Comparison of ENCODE assay signal across 13 cellular contexts in the genomic region with DNA sequence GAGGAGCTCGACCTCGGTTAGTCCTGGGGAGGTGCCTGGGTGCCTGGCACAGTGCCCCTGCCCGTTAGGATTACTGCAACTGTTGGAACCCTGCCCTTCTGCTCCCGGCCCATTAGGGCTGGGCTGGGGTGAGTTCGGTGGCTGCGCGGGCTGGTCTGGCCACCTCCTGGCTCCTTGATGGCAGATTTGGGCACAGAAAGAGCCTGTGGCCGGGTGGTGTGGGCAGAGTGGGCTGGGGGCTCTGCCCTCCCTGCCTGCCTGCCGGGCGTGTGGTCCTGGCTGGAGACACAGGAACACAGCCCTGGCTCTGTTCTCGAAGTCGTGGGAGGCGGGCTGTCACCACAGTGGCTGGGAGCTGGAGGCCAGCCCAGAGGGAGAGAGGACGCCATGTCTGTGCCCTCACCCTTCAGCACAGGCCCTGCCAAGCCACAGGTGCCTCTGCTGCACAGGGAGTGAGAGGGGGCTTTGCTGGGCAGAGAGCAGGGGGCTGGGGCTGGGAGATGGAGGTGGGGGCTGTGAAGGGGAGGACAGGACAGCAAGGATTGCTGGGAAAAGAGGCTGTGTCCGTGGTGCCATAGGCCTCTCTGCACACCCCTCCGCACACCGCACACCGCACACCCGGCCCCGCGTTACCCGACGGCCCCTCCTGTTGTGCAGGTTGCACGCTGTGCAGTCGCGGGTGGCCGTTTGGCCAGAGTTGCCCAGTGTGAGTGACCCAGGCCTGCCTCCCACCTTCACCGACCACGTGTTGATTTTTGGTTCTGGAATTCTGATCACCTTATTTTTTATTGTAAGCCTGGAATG.
DNase-seq lines count a peak whose midpoint lies in the region; ATAC-seq and TF ChIP-seq lines count a peak whose summit lies in the region.
"Had no signal": no experiment of that assay in that cellular context is flagged by ENCODE, and none has a peak within 500 bp of the region (broad histone marks: within the 10 kb centered on the region; RNA-seq: fewer than 3 reads in every experiment).

No MANE protein-coding gene starts in this region.

- H3K27me3 ChIP-seq in heart right ventricle (no peaks in the 10 kb centered on the region), psoas muscle (ENCODE audit: insufficient read depth in 3 of 3, low read length in 2 of 3) (no peaks in the 10 kb centered on the region), GM23338 (ENCODE audit: insufficient read depth) (no peaks in the 10 kb centered on the region), H7 (ENCODE audit: control insufficient read depth, insufficient read depth, low read length) (no peaks in the 10 kb centered on the region)

- no peaks in the 10 kb centered on the region for H3K9me3 Mint-ChIP-seq in activated naive CD4-positive, alpha-beta T cell treated with anti-CD3 and anti-CD28 coated beads for 36 hours
- H3K9me3 Mint-ChIP-seq in GM23338, result no peaks in the 10 kb centered on the region

- ATAC-seq in heart right ventricle (peak; percentile 48 to 94 (median 81)), psoas muscle (peak; percentile 68 to 76 (median 68)), GM18907 (IDR thresholded peaks at IDR 0.05; ENCODE audit: unreplicated experiment) (no peak), GM23338 (no peak)

- H3K27me3 Mint-ChIP-seq in activated naive CD4-positive, alpha-beta T cell treated with anti-CD3 and anti-CD28 coated beads for 36 hours (ENCODE audit: low read depth), result peaks cover 5% of the 10 kb centered on the region
- peaks cover 14% of the 10 kb centered on the region for H3K27me3 Mint-ChIP-seq in GM23338 (ENCODE audit: insufficient read depth, low read depth, poor library complexity)

- H3K9me3 ChIP-seq in heart right ventricle (no peaks in the 10 kb centered on the region), psoas muscle (no peaks in the 10 kb centered on the region)

- H3K9me2 ChIP-seq in GM23338 (ENCODE audit: insufficient read depth), result no peaks in the 10 kb centered on the region

- DNase-seq in Ammon's horn (ENCODE audit: low spot score) (peak; percentile 72), anterior cingulate cortex (lab: John Stamatoyannopoulos, UW) (peak in 52 of 58 donors; percentile 18 to 85 (median 62)), heart right ventricle (peak; percentile 63 to 72), psoas muscle (peak; percentile 62 to 74), GM23338 (ENCODE audit: low spot score) (no peak), H7 (no peak)
- DNase-seq in activated naive CD4-positive, alpha-beta T cell treated with anti-CD3 and anti-CD28 coated beads for 36 hours, result no peak
- DNase-seq: activated T-cell treated with anti-CD3 and anti-CD28 coated beads, Interleukin-2, amount 50 U/mL, for 48 hours; DND-41; MM.1S; NCI-H226; stimulated activated CD4-positive, alpha-beta T cell treated with anti-CD3 and anti-CD28 coated beads, Interleukin-4, amount 100 ng/mL, for 24 hours had no signal

- no peaks in the 10 kb centered on the region for H3K36me3 Mint-ChIP-seq in activated naive CD4-positive, alpha-beta T cell treated with anti-CD3 and anti-CD28 coated beads for 36 hours (ENCODE audit: low read depth)
- H3K36me3 Mint-ChIP-seq in GM23338 (ENCODE audit: low read depth), result no peaks in the 10 kb centered on the region

- H3K4me1 Mint-ChIP-seq in activated naive CD4-positive, alpha-beta T cell treated with anti-CD3 and anti-CD28 coated beads for 36 hours (ENCODE audit: low read depth), result no peaks in the 10 kb centered on the region
- H3K4me1 Mint-ChIP-seq in GM23338, result peaks cover 10% of the 10 kb centered on the region

- H3K4me2 ChIP-seq in GM23338, result no peak overlapping the region

- H3K79me2 ChIP-seq in GM23338 (replicated peaks; ENCODE audit: insufficient read depth), result no peaks in the 10 kb centered on the region

- H3K27ac ChIP-seq in heart right ventricle, result peak overlapping the region in 9 of 10 donors; percentile 32 to 66 (median 46)
- H3K27ac ChIP-seq in psoas muscle, result peak overlapping the region; percentile 55
- no peak overlapping the region for H3K27ac ChIP-seq in GM23338 (ENCODE audit: low read depth)

- H3K27ac Mint-ChIP-seq in activated naive CD4-positive, alpha-beta T cell treated with anti-CD3 and anti-CD28 coated beads for 36 hours, result no peak overlapping the region
- H3K27ac Mint-ChIP-seq in GM23338, result no peak overlapping the region

- no peak overlapping the region for H2AFZ ChIP-seq in GM23338

- intact Hi-C loops in heart right ventricle (cut with DNase I) (no loop called here), psoas muscle (cut with DNase I) (loop anchor here in 1 of 2 donors (5.0 kb wide), 1 partner anchor 231 kb away; no protein-coding TSS in a partner anchor)
- intact Hi-C loops in activated naive CD4-positive, alpha-beta T cell treated with anti-CD3 and anti-CD28 coated beads for 36 hours (cut with micrococcal nuclease), result no loop called here

- no peaks in the 10 kb centered on the region for H3F3A ChIP-seq in GM23338 (replicated peaks; ENCODE audit: low read depth)

- H3K4me1 ChIP-seq in heart right ventricle (peaks cover 3 to 54% (median 38%) of the 10 kb centered on the region in 9 donors), psoas muscle (peaks cover 42% of the 10 kb centered on the region), GM23338 (ENCODE audit: insufficient read depth) (no peaks in the 10 kb centered on the region)

- H4K20me1 ChIP-seq in GM23338 (replicated peaks; ENCODE audit: insufficient read depth), result no peaks in the 10 kb centered on the region; the same call in 1 of the 2 replicates

- no peak overlapping the region for H3K4me3 Mint-ChIP-seq in activated naive CD4-positive, alpha-beta T cell treated with anti-CD3 and anti-CD28 coated beads for 36 hours
- no peak overlapping the region for H3K4me3 Mint-ChIP-seq in GM23338

- H3K36me3 ChIP-seq in heart right ventricle (no peaks in the 10 kb centered on the region), psoas muscle (ENCODE audit: insufficient read depth in 1 of 2, low read depth in 1 of 2) (no peaks in the 10 kb centered on the region), GM23338 (ENCODE audit: insufficient read depth) (no peaks in the 10 kb centered on the region), H7 (replicated peaks; ENCODE audit: control insufficient read depth, insufficient read depth, low read length) (no peaks in the 10 kb centered on the region)

- TF ChIP-seq CTCF in heart right ventricle (IDR thresholded peaks at IDR 0.05), result no peak
- TF ChIP-seq CTCF in psoas muscle (IDR thresholded peaks at IDR 0.05), result no peak
- no peak for TF ChIP-seq CTCF in GM23338 (conservative IDR thresholded peaks at IDR 0.05; ENCODE audit: low read depth in 2 of 2)

- H3K4me3 ChIP-seq in heart right ventricle (no peak overlapping the region), psoas muscle (peak overlapping the region; percentile 11), GM23338 (no peak overlapping the region), H7 (ENCODE audit: insufficient read depth, low read depth, low read length) (no peak overlapping the region)

- CTCF ChIA-PET in activated naive CD4-positive, alpha-beta T cell treated with anti-CD3 and anti-CD28 coated beads for 36 hours (lab: Charles Lee), result no interaction called here

- 60 to 71% methylated on average over 29 of the region's 29 CpGs for WGBS in heart right ventricle, 2 donors
- 47 to 59% (median 49%) methylated on average over 28 to 29 of the region's 29 CpGs for WGBS in psoas muscle, 3 donors

TF ChIP-seq in GM23338, 12 proteins besides CTCF, POLR2A, EP300 and RAD21 (continues in another document):
- TF ChIP-seq POLR2AphosphoS5 (IDR thresholded peaks at IDR 0.05; ENCODE audit: low read depth) (no peak), EZH2 (IDR thresholded peaks at IDR 0.05; ENCODE audit: low read depth, unreplicated experiment) (no peak), EZH2phosphoT487 (IDR thresholded peaks at IDR 0.05; ENCODE audit: unreplicated experiment) (no peak), ZNF114 (CRISPR knock-in tag; IDR thresholded peaks at IDR 0.05) (no peak)
- TF ChIP-seq, protein P1, sequence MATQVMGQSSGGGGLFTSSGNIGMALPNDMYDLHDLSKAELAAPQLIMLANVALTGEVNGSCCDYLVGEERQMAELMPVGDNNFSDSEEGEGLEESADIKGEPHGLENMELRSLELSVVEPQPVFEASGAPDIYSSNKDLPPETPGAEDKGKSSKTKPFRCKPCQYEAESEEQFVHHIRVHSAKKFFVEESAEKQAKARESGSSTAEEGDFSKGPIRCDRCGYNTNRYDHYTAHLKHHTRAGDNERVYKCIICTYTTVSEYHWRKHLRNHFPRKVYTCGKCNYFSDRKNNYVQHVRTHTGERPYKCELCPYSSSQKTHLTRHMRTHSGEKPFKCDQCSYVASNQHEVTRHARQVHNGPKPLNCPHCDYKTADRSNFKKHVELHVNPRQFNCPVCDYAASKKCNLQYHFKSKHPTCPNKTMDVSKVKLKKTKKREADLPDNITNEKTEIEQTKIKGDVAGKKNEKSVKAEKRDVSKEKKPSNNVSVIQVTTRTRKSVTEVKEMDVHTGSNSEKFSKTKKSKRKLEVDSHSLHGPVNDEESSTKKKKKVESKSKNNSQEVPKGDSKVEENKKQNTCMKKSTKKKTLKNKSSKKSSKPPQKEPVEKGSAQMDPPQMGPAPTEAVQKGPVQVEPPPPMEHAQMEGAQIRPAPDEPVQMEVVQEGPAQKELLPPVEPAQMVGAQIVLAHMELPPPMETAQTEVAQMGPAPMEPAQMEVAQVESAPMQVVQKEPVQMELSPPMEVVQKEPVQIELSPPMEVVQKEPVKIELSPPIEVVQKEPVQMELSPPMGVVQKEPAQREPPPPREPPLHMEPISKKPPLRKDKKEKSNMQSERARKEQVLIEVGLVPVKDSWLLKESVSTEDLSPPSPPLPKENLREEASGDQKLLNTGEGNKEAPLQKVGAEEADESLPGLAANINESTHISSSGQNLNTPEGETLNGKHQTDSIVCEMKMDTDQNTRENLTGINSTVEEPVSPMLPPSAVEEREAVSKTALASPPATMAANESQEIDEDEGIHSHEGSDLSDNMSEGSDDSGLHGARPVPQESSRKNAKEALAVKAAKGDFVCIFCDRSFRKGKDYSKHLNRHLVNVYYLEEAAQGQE (IDR thresholded peaks at IDR 0.05; ENCODE audit: unreplicated experiment), result no peak

Comparison
In these comparisons a context has a peak if more than half of its experiments do, and no peak if none do; other contexts are left out.
1. DNase-seq: peak in Ammon's horn (single experiment), anterior cingulate cortex (52 of 58), heart right ventricle (2 of 2) and psoas muscle (2 of 2); none in activated naive CD4-positive, alpha-beta T cell treated with anti-CD3 and anti-CD28 coated beads for 36 hours (single experiment), GM23338 (single experiment) and H7 (single experiment).
2. ATAC-seq: peak in heart right ventricle (8 of 8) and psoas muscle (4 of 4); none in GM18907 (single experiment) and GM23338 (single experiment).